In the genomic region with DNA sequence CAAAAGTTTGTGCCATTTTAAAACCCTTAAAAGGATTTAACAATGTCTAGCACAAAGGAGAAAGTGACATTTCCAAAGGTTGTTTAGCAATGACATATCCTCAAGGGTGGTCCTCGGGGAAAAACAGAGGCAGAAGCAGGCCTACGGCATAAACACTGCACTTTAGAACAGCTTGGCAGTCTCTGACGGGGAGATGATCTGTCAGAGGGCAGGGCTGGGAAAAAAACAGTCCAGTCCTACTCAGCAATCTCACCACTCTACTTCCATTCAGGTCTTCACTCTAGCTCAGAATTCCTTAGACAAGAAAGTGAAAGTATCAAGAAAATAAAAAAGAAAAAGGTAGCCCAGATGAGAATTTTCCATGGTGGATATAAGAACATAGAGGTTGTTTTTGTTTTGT, we compare ENCODE assay signal across 16 cellular contexts. TPM values are rescaled to one million over a fixed set of nuclear protein-coding genes. Genes with fewer than 3 reads are reported as not detected.
A peak's percentile ranks its signal among the peaks of the same experiment; 100 is the strongest.
DNase-seq lines count a peak whose midpoint lies in the region; FAIRE-seq and TF ChIP-seq lines count a peak whose summit lies in the region.
"Had no signal": no experiment of that assay in that cellular context is flagged by ENCODE, and none has a peak within 500 bp of the region (broad histone marks: within the 10 kb centered on the region; RNA-seq: fewer than 3 reads in every experiment).

No MANE protein-coding gene starts in this region.

- no peaks in the 10 kb centered on the region for H3K9me3 ChIP-seq in right atrium auricular region
- H3K9me3 ChIP-seq in left ventricle myocardium inferior (replicated peaks): peaks cover 10% of the 10 kb centered on the region

- intact Hi-C loops in left ventricle myocardium inferior (cut with micrococcal nuclease): no loop called here

- H3K4me3 ChIP-seq in right atrium auricular region (no peak overlapping the region), left ventricle myocardium inferior (no peak overlapping the region), choroid plexus epithelial cell (ENCODE audit: low read depth, low read length) (no peak overlapping the region)

- peaks cover 26% of the 10 kb centered on the region for H3K36me3 Mint-ChIP-seq in type B pancreatic cell

- H3K4me1 ChIP-seq in right atrium auricular region: peaks cover 0 to 33% of the 10 kb centered on the region in 2 donors
- peaks cover 49% of the 10 kb centered on the region for H3K4me1 ChIP-seq in left ventricle myocardium inferior

- TF ChIP-seq CTCF in right atrium auricular region (IDR thresholded peaks at IDR 0.05): no peak
- no peak for TF ChIP-seq CTCF in left ventricle myocardium inferior (IDR thresholded peaks at IDR 0.05; ENCODE audit: borderline replicate concordance)
- TF ChIP-seq CTCF in choroid plexus epithelial cell (conservative IDR thresholded peaks at IDR 0.05; ENCODE audit: low read depth, low read length): no peak
- TF ChIP-seq CTCF in type B pancreatic cell (conservative IDR thresholded peaks at IDR 0.05): no peak

- no peak overlapping the region for H3K27ac Mint-ChIP-seq in type B pancreatic cell

- no peak for FAIRE-seq in frontal cortex (lab: Jason Lieb, UNC)
- FAIRE-seq: H1 had no signal

- peaks cover 7% of the 10 kb centered on the region for H3K4me1 Mint-ChIP-seq in type B pancreatic cell (ENCODE audit: unreplicated experiment)

- no peak for DNase-seq in right atrium auricular region (ENCODE audit: low spot score)
- no peak for DNase-seq in left ventricle myocardium inferior
- peak; percentile 11 for DNase-seq in choroid plexus epithelial cell (ENCODE audit: low read depth)
- peak; percentile 13 for DNase-seq in hepatic stellate cell (ENCODE audit: low spot score)
- no peak for DNase-seq in activated gamma-delta T cell treated with Interleukin-2 at 50 U/mL for 16 hours
- no peak for DNase-seq in type B pancreatic cell (ENCODE audit: extremely low spot score, unreplicated experiment)
- no peak for DNase-seq in frontal cortex (ENCODE audit: low spot score in 2 of 2)
- no peak for DNase-seq in NCI-H2107 (lab: John Stamatoyannopoulos, UW)
- DNase-seq: 8988T, C1 segment of cervical spinal cord, KG1, NCI-H1092, NCI-H2227 treated with DMSO at 0.1 percent for 48 hours, NCI-H524 treated with DMSO at 0.1 percent for 48 hours had no signal

- no peaks in the 10 kb centered on the region for H3K27me3 Mint-ChIP-seq in type B pancreatic cell

- peak overlapping the region; percentile 4 to 17 for H3K27ac ChIP-seq in right atrium auricular region
- no peak overlapping the region for H3K27ac ChIP-seq in left ventricle myocardium inferior (replicated peaks)

- H3K27me3 ChIP-seq in right atrium auricular region (no peaks in the 10 kb centered on the region), left ventricle myocardium inferior (ENCODE audit: low read depth) (no peaks in the 10 kb centered on the region)

- H3K36me3 ChIP-seq in right atrium auricular region: peaks cover 10% of the 10 kb centered on the region
- H3K36me3 ChIP-seq in left ventricle myocardium inferior: peaks cover 7% of the 10 kb centered on the region

- no peak overlapping the region for H3K4me3 Mint-ChIP-seq in type B pancreatic cell

- H3K9me3 Mint-ChIP-seq in type B pancreatic cell: peaks cover 6% of the 10 kb centered on the region

RNA-seq across cellular contexts. Expression of gene CRYZ, which starts 4.1 kb away (rescaled TPM):
- 10 to 100 TPM; 30.5 to 39.8 TPM for total RNA-seq in right atrium auricular region
- total RNA-seq in left ventricle myocardium inferior: 35.3 TPM
- 17.3 and 25.8 TPM in 2 replicates for total RNA-seq in type B pancreatic cell (ENCODE audit: low replicate concordance)
- total RNA-seq in frontal cortex: 7.7 TPM

RNA-seq across cellular contexts. Expression of gene TYW3, which starts 4.2 kb away (rescaled TPM):
- total RNA-seq in right atrium auricular region (10 to 100 TPM; 13.9 to 15.0 TPM), left ventricle myocardium inferior (20.9 TPM), type B pancreatic cell (ENCODE audit: low replicate concordance) (11.0 and 12.7 TPM in 2 replicates), frontal cortex (4.9 TPM)

RNA-seq across cellular contexts. Expression of gene ERICH3, which starts 55.1 kb away (rescaled TPM):
- total RNA-seq in right atrium auricular region (under 1 TPM in 1 of 2 donors, not detected in 1; 0.07 TPM), left ventricle myocardium inferior (not detected), type B pancreatic cell (ENCODE audit: low replicate concordance) (0.24 and 0.29 TPM in 2 replicates), frontal cortex (16.7 TPM)
- total RNA-seq: H1, MCF 10A had no signal

Comparison
In these comparisons a context has a peak if more than half of its experiments do, and no peak if none do; other contexts are left out.
1. DNase-seq: peak in choroid plexus epithelial cell (single experiment) and hepatic stellate cell (single experiment); none in right atrium auricular region (single experiment), left ventricle myocardium inferior (single experiment), activated gamma-delta T cell treated with Interleukin-2 at 50 U/mL for 16 hours (single experiment), type B pancreatic cell (single experiment), frontal cortex (0 of 2) and NCI-H2107 (single experiment).
2. RNA of gene ERICH3, which starts 55.1 kb away (total RNA-seq): 16.7 TPM in frontal cortex (single experiment); 0.24 to 0.29 TPM in type B pancreatic cell, 0.07 TPM in right atrium auricular region and not detected in left ventricle myocardium inferior (single experiment); every median in the first group is over 10 times any median in the second.